In genomic region chr6:7041511-7042026, GRCh38 we compare ENCODE assay signal across 12 cellular contexts.
A peak's percentile ranks its signal among the peaks of the same experiment; 100 is the strongest.
DNase-seq lines count a peak whose midpoint lies in the region; ATAC-seq and TF ChIP-seq lines count a peak whose summit lies in the region.
"Had no signal": no experiment of that assay in that cellular context is flagged by ENCODE, and none has a peak within 500 bp of the region (broad histone marks: within the 10 kb centered on the region; RNA-seq: fewer than 3 reads in every experiment).

No MANE protein-coding gene starts in this region.

- H3K27ac ChIP-seq in SK-N-SH (ENCODE audit: low read depth in 2 of 2, low read length in 1 of 2) (no peak overlapping the region), mammary epithelial cell (ENCODE audit: insufficient read depth, low read depth, low read length) (no peak overlapping the region)
- H3K27ac ChIP-seq: thoracic aorta had no signal

- TF ChIP-seq EP300 in SK-N-SH (IDR thresholded peaks at IDR 0.05; ENCODE audit: borderline replicate concordance in 1 of 2, low read depth in 1 of 2, low read length in 1 of 2), result no peak

- ATAC-seq in SK-N-SH treated with all-trans-retinoic acid at 6 μM for 48 hours (no peak), GM21447 (IDR thresholded peaks at IDR 0.05; ENCODE audit: unreplicated experiment) (no peak)
- ATAC-seq in stimulated activated naive B cell treated with anti-CD40 and anti-IgM and Interleukin-4, amounts not matched to agents 10 μg/mL and 1 μg/mL and 100 μg/mL, for 72 hours (replicated peaks), result peak; percentile 96 to 98

- H3K27me3 ChIP-seq in SK-N-SH (ENCODE audit: insufficient read depth) (no peaks in the 10 kb centered on the region), mammary epithelial cell (ENCODE audit: insufficient read depth, low read length) (no peaks in the 10 kb centered on the region)
- H3K27me3 ChIP-seq: right atrium auricular region had no signal

- no peaks in the 10 kb centered on the region for H4K20me1 ChIP-seq in SK-N-SH (ENCODE audit: insufficient read depth)
- no peaks in the 10 kb centered on the region for H4K20me1 ChIP-seq in mammary epithelial cell (ENCODE audit: insufficient read depth, low read length)

- H3K4me1 ChIP-seq in SK-N-SH (ENCODE audit: control insufficient read depth in 1 of 2, insufficient read depth in 2 of 2, low read depth in 1 of 2, low read length in 1 of 2), result peaks cover 0 to 7% of the 10 kb centered on the region in 2 experiments; a peak in 1 of 4 replicates
- H3K4me1 ChIP-seq in mammary epithelial cell (ENCODE audit: insufficient read depth, low read length), result no peaks in the 10 kb centered on the region

- CTCF ChIA-PET in SK-N-SH (lab: Yijun Ruan, JAX), result no interaction called here
- CTCF ChIA-PET in mammary epithelial cell (lab: Charles Lee; ENCODE audit: low non-redundant PET), result no interaction called here

- BruUV-seq in mammary epithelial cell (replicated peaks; lab: Mats Ljungman, UMichigan), result no TSS peak

- H3K4me1 Mint-ChIP-seq in dendritic cell treated with granulocyte-macrophage colony-stimulating factor and Interleukin-4, amounts not matched to agents 40 ng/mL and 50 ng/mL, for 4 days (ENCODE audit: low read depth), result peaks cover 36% of the 10 kb centered on the region
- H3K4me1 Mint-ChIP-seq in stimulated activated naive B cell treated with anti-CD40 and anti-IgM and Interleukin-4, amounts not matched to agents 10 μg/mL and 1 μg/mL and 100 μg/mL, for 72 hours, result peaks cover 20 to 23% of the 10 kb centered on the region in 2 donors

- H3K36me3 ChIP-seq in SK-N-SH (replicated peaks in 1 of 2; ENCODE audit: control insufficient read depth in 1 of 2, insufficient read depth in 2 of 2, low read length in 1 of 2) (no peaks in the 10 kb centered on the region), mammary epithelial cell (ENCODE audit: insufficient read depth, low read length) (no peaks in the 10 kb centered on the region)
- H3K36me3 ChIP-seq: right atrium auricular region, thoracic aorta had no signal

- dilution Hi-C loops in mammary epithelial cell (cut with HindIII; ENCODE audit: low sequenced_read_pairs), result no loop called here

- TF ChIP-seq CTCF in SK-N-SH (IDR thresholded peaks at IDR 0.05) (no peak), mammary epithelial cell (conservative IDR thresholded peaks at IDR 0.05 in 1 of 2, IDR thresholded peaks at IDR 0.05 in 1 of 2; ENCODE audit: extremely low read depth in 1 of 2, insufficient read depth in 1 of 2, low read depth in 1 of 2, low read length in 2 of 2) (no peak)

- no peaks in the 10 kb centered on the region for H3K9me3 Mint-ChIP-seq in dendritic cell treated with granulocyte-macrophage colony-stimulating factor and Interleukin-4, amounts not matched to agents 40 ng/mL and 50 ng/mL, for 4 days
- no peaks in the 10 kb centered on the region for H3K9me3 Mint-ChIP-seq in stimulated activated naive B cell treated with anti-CD40 and anti-IgM and Interleukin-4, amounts not matched to agents 10 μg/mL and 1 μg/mL and 100 μg/mL, for 72 hours

- no peaks in the 10 kb centered on the region for H3F3A ChIP-seq in SK-N-SH (replicated peaks; ENCODE audit: insufficient read depth)

- H3K9ac ChIP-seq in SK-N-SH, result no peak overlapping the region
- H3K9ac ChIP-seq in mammary epithelial cell (ENCODE audit: insufficient read depth, low read length), result no peak overlapping the region

- no peaks in the 10 kb centered on the region for H3K9me2 ChIP-seq in SK-N-SH

- H3K79me2 ChIP-seq in SK-N-SH (ENCODE audit: insufficient read depth) (no peaks in the 10 kb centered on the region), mammary epithelial cell (ENCODE audit: insufficient read depth, low read length) (no peaks in the 10 kb centered on the region)

- 73% methylated on average over 3 of the region's 3 CpGs for WGBS in SK-N-SH (ENCODE audit: low lambda C conversion rate)
- WGBS in mammary epithelial cell (ENCODE audit: low coverage, missing lambda C conversion rate), result 97% methylated on average over 3 of the region's 3 CpGs

- H3K4me2 ChIP-seq in SK-N-SH (no peak overlapping the region), mammary epithelial cell (ENCODE audit: insufficient read depth, low read depth, low read length) (no peak overlapping the region)

- H3K9me3 ChIP-seq in SK-N-SH (no peaks in the 10 kb centered on the region), mammary epithelial cell (replicated peaks; ENCODE audit: insufficient read depth, low read length) (no peaks in the 10 kb centered on the region)
- H3K9me3 ChIP-seq: right atrium auricular region, thoracic aorta had no signal

- DNase-seq in SK-N-SH (no peak), NCI-H345 treated with DMSO at 0.1 percent for 48 hours (lab: John Stamatoyannopoulos, UW; ENCODE audit: unreplicated experiment) (peak; percentile 9), mammary epithelial cell (no peak), NCI-H524 (lab: John Stamatoyannopoulos, UW) (no peak)
- DNase-seq in stimulated activated naive B cell treated with anti-CD40 and anti-IgM and Interleukin-4, amounts not matched to agents 10 μg/mL and 1 μg/mL and 100 μg/mL, for 72 hours, result peak; percentile 24
- DNase-seq: activated T-cell treated with anti-CD3 and anti-CD28 coated beads for 4 hours, DMS79 treated with DMSO at 0.1 percent for 48 hours had no signal

- H3K27me3 Mint-ChIP-seq in dendritic cell treated with granulocyte-macrophage colony-stimulating factor and Interleukin-4, amounts not matched to agents 40 ng/mL and 50 ng/mL, for 4 days, result no peaks in the 10 kb centered on the region
- no peaks in the 10 kb centered on the region for H3K27me3 Mint-ChIP-seq in stimulated activated naive B cell treated with anti-CD40 and anti-IgM and Interleukin-4, amounts not matched to agents 10 μg/mL and 1 μg/mL and 100 μg/mL, for 72 hours

- TF ChIP-seq RAD21 in SK-N-SH (IDR thresholded peaks at IDR 0.05; ENCODE audit: low read length), result no peak

- in situ Hi-C loops in mammary epithelial cell (cut with MboI; ENCODE audit: low sequenced_read_pairs in 2 of 2), result no loop called here

- H3K4me3 ChIP-seq in SK-N-SH (ENCODE audit: low read depth in 2 of 2, low read length in 1 of 2) (no peak overlapping the region), mammary epithelial cell (replicated peaks in 1 of 3; ENCODE audit: insufficient read depth in 1 of 3, low read depth in 2 of 3, low read length in 3 of 3) (no peak overlapping the region)
- H3K4me3 ChIP-seq: right atrium auricular region, thoracic aorta had no signal

- POLR2A ChIA-PET in SK-N-SH (lab: Yijun Ruan, JAX), result no interaction called here

- H2AFZ ChIP-seq in SK-N-SH (ENCODE audit: low read depth), result peak overlapping the region; percentile 71; the same call in 1 of the 2 replicates
- no peak overlapping the region for H2AFZ ChIP-seq in mammary epithelial cell (ENCODE audit: low read depth, low read length)

- no peaks in the 10 kb centered on the region for H3K36me3 Mint-ChIP-seq in dendritic cell treated with granulocyte-macrophage colony-stimulating factor and Interleukin-4, amounts not matched to agents 40 ng/mL and 50 ng/mL, for 4 days (ENCODE audit: low read depth)
- no peaks in the 10 kb centered on the region for H3K36me3 Mint-ChIP-seq in stimulated activated naive B cell treated with anti-CD40 and anti-IgM and Interleukin-4, amounts not matched to agents 10 μg/mL and 1 μg/mL and 100 μg/mL, for 72 hours

- no peak overlapping the region for H3K4me3 Mint-ChIP-seq in dendritic cell treated with granulocyte-macrophage colony-stimulating factor and Interleukin-4, amounts not matched to agents 40 ng/mL and 50 ng/mL, for 4 days
- peak overlapping the region; percentile 46 to 63 for H3K4me3 Mint-ChIP-seq in stimulated activated naive B cell treated with anti-CD40 and anti-IgM and Interleukin-4, amounts not matched to agents 10 μg/mL and 1 μg/mL and 100 μg/mL, for 72 hours

- H3K27ac Mint-ChIP-seq in dendritic cell treated with granulocyte-macrophage colony-stimulating factor and Interleukin-4, amounts not matched to agents 40 ng/mL and 50 ng/mL, for 4 days, result peak overlapping the region; percentile 75
- H3K27ac Mint-ChIP-seq in stimulated activated naive B cell treated with anti-CD40 and anti-IgM and Interleukin-4, amounts not matched to agents 10 μg/mL and 1 μg/mL and 100 μg/mL, for 72 hours, result peak overlapping the region; percentile 92

- intact Hi-C loops in dendritic cell treated with granulocyte-macrophage colony-stimulating factor and Interleukin-4, amounts not matched to agents 40 ng/mL and 50 ng/mL, for 4 days (cut with micrococcal nuclease), result no loop called here
- intact Hi-C loops in mammary epithelial cell (cut with micrococcal nuclease), result no loop called here

TF ChIP-seq in SK-N-SH, 30 proteins besides CTCF, POLR2A, EP300 and RAD21 (continues in another document):
- no peak for TF ChIP-seq USF2 (IDR thresholded peaks at IDR 0.05; ENCODE audit: borderline replicate concordance, low read depth, low read length)

TF ChIP-seq in SK-N-SH treated with all-trans-retinoic acid at 6 μM for 48 hours, 23 proteins besides CTCF, POLR2A, EP300 and RAD21 (continues in another document):
- no peak for TF ChIP-seq ZFP3 (CRISPR knock-in tag; IDR thresholded peaks at IDR 0.05)
- no peak for TF ChIP-seq POU6F1 (CRISPR knock-in tag; IDR thresholded peaks at IDR 0.05; ENCODE audit: borderline replicate concordance, low read depth)
- no peak for TF ChIP-seq CREB5 (CRISPR knock-in tag; IDR thresholded peaks at IDR 0.05; ENCODE audit: low read depth)
- TF ChIP-seq TCF4 (CRISPR knock-in tag; IDR thresholded peaks at IDR 0.05; ENCODE audit: borderline replicate concordance), result no peak

Comparison
In these comparisons a context has a peak if more than half of its experiments do, and no peak if none do; other contexts are left out.
1. DNase-seq: peak in NCI-H345 treated with DMSO at 0.1 percent for 48 hours (single experiment) and stimulated activated naive B cell treated with anti-CD40 and anti-IgM and Interleukin-4, amounts not matched to agents 10 μg/mL and 1 μg/mL and 100 μg/mL, for 72 hours (single experiment); none in SK-N-SH (single experiment), mammary epithelial cell (single experiment) and NCI-H524 (0 of 2).
2. ATAC-seq: peak in stimulated activated naive B cell treated with anti-CD40 and anti-IgM and Interleukin-4, amounts not matched to agents 10 μg/mL and 1 μg/mL and 100 μg/mL, for 72 hours (2 of 2); none in SK-N-SH treated with all-trans-retinoic acid at 6 μM for 48 hours (single experiment) and GM21447 (single experiment).